In genomic region chr19:5536337-5536894, GRCh38 we compare ENCODE assay signal across 10 cellular contexts. TPM values are rescaled to one million over a fixed set of nuclear protein-coding genes. Genes with fewer than 3 reads are reported as not detected.
DNase-seq lines count a peak whose midpoint lies in the region; ATAC-seq and TF ChIP-seq lines count a peak whose summit lies in the region.
"Had no signal": no experiment of that assay in that cellular context is flagged by ENCODE, and none has a peak within 500 bp of the region (broad histone marks: within the 10 kb centered on the region; RNA-seq: fewer than 3 reads in every experiment).

No MANE protein-coding gene starts in this region.

- H3K4me1 ChIP-seq in lower lobe of right lung = no peaks in the 10 kb centered on the region

- intact Hi-C loops in lower lobe of right lung (cut with DNase I) = no loop called here

- H3K9me3 ChIP-seq in lower lobe of right lung = peaks cover 12% of the 10 kb centered on the region

- no peak overlapping the region for H3K27ac ChIP-seq in coronary artery
- H3K27ac ChIP-seq in lower lobe of right lung = no peak overlapping the region
- H3K27ac ChIP-seq: KMS-11 had no signal

- no peaks in the 10 kb centered on the region for H3K36me3 ChIP-seq in lower lobe of right lung

- DNase-seq in AG08396 (ENCODE audit: low spot score) = peak; percentile 72
- DNase-seq in NCI-H146 (lab: John Stamatoyannopoulos, UW) = peak; percentile 64
- DNase-seq in coronary artery (ENCODE audit: low spot score) = no peak
- DNase-seq in lower lobe of right lung = peak; percentile 68
- no peak for DNase-seq in COLO829 (ENCODE audit: low spot score)
- DNase-seq in omental fat pad (ENCODE audit: low spot score) = no peak
- DNase-seq in activated CD4-positive, alpha-beta T cell treated with anti-CD3 and anti-CD28 coated beads, Interleukin-2, amount 50 U/mL, for 4 hours = no peak
- no peak for DNase-seq in CD1c-positive myeloid dendritic cell (ENCODE audit: extremely low spot score)
- DNase-seq: DND-41 had no signal

- peak overlapping the region; percentile 30 for H3K4me3 ChIP-seq in coronary artery
- H3K4me3 ChIP-seq in lower lobe of right lung = no peak overlapping the region

- peaks cover 31% of the 10 kb centered on the region for H3K27me3 ChIP-seq in lower lobe of right lung (ENCODE audit: low read depth)

- TF ChIP-seq CTCF in coronary artery (IDR thresholded peaks at IDR 0.05) = no peak
- TF ChIP-seq CTCF in lower lobe of right lung (IDR thresholded peaks at IDR 0.05) = no peak
- no peak for TF ChIP-seq CTCF in omental fat pad (IDR thresholded peaks at IDR 0.05)

- ATAC-seq in lower lobe of right lung (peak; percentile 71 to 75), omental fat pad (ENCODE audit: low FRiP score) (no peak)

RNA-seq across cellular contexts. Expression of gene TINCR, which starts 31.3 kb away (rescaled TPM):
- total RNA-seq in lower lobe of right lung = 3.9 TPM
- 1 to 10 TPM in 3 of 4 donors, not detected in 1; 1.7 to 8.6 (median 1.8) TPM for total RNA-seq in omental fat pad

Comparison
In these comparisons a context has a peak if more than half of its experiments do, and no peak if none do; other contexts are left out.
1. DNase-seq: peak in AG08396 (single experiment), NCI-H146 (single experiment) and lower lobe of right lung (single experiment); none in coronary artery (single experiment), COLO829 (single experiment), omental fat pad (single experiment), activated CD4-positive, alpha-beta T cell treated with anti-CD3 and anti-CD28 coated beads, Interleukin-2, amount 50 U/mL, for 4 hours (0 of 2) and CD1c-positive myeloid dendritic cell (single experiment).